ENCODE assay signal across 13 cellular contexts in the genomic region with DNA sequence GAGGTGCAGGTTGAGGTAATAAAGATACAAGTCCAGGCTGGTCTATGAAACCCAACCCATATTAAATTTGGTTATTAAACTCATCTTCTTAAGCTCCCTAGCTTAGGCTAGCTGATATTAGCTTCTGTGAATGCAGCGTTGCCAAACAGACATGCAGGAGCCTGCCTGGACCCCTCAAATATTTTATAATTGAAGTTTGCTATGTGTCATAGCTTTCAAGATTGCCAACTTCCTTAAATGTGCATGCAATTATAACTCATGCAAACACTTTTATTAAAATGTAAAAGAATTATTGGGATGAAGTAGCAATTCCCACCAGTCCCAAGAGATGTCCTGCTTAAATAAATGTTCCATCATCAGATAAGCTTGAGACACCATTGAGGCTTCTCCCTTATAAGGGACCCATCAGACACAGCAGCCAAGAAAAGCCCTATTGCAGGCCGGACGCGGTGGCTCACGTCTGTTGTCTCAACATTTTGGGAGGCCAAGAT. TPM values are rescaled to one million over a fixed set of nuclear protein-coding genes. Genes with fewer than 3 reads are reported as not detected.
A peak's percentile ranks its signal among the peaks of the same experiment; 100 is the strongest.
DNase-seq lines count a peak whose midpoint lies in the region; TF ChIP-seq lines count a peak whose summit lies in the region.
"Had no signal": no experiment of that assay in that cellular context is flagged by ENCODE, and none has a peak within 500 bp of the region (broad histone marks: within the 10 kb centered on the region; RNA-seq: fewer than 3 reads in every experiment).

No MANE protein-coding gene starts in this region.

- no peak overlapping the region for H2AFZ ChIP-seq in mammary epithelial cell (ENCODE audit: low read depth, low read length)
- no peak overlapping the region for H2AFZ ChIP-seq in mesenchymal stem cell (ENCODE audit: low read depth, low read length)

- no peak overlapping the region for H3K18ac ChIP-seq in mesenchymal stem cell (ENCODE audit: low read depth in 1 of 2, low read length in 2 of 2)

- H3K9ac ChIP-seq in mammary epithelial cell (ENCODE audit: insufficient read depth, low read length), result peak overlapping the region; percentile 1
- no peak overlapping the region for H3K9ac ChIP-seq in mesenchymal stem cell (ENCODE audit: low read length)

- dilution Hi-C loops in mammary epithelial cell (cut with HindIII; ENCODE audit: low sequenced_read_pairs), result no loop called here

- H3K79me2 ChIP-seq in mammary epithelial cell (ENCODE audit: insufficient read depth, low read length), result peaks cover 53% of the 10 kb centered on the region

- H2BK12ac ChIP-seq in mesenchymal stem cell (ENCODE audit: low read length in 2 of 2), result peak overlapping the region in 1 of 2 experiments; percentile 29

- H3K4me2 ChIP-seq in mammary epithelial cell (ENCODE audit: insufficient read depth, low read depth, low read length), result peak overlapping the region; percentile 69
- no peak overlapping the region for H3K4me2 ChIP-seq in mesenchymal stem cell (ENCODE audit: low read length, poor library complexity, severe bottlenecking)

- in situ Hi-C loops in mammary epithelial cell (cut with MboI; ENCODE audit: low sequenced_read_pairs in 2 of 2), result no loop called here

- no peak overlapping the region for H2BK5ac ChIP-seq in mesenchymal stem cell (ENCODE audit: low read depth, low read length, poor library complexity, severe bottlenecking)

- H3K4me1 ChIP-seq in mammary epithelial cell (ENCODE audit: insufficient read depth, low read length), result peaks cover 65% of the 10 kb centered on the region
- peaks cover 7% of the 10 kb centered on the region for H3K4me1 ChIP-seq in mesenchymal stem cell (ENCODE audit: control insufficient read depth, insufficient read depth, low read depth, low read length)
- H3K4me1 ChIP-seq in uterus, result peaks cover 4 to 19% of the 10 kb centered on the region in 2 donors
- H3K4me1 ChIP-seq in testis, result peaks cover 8% of the 10 kb centered on the region

- no peaks in the 10 kb centered on the region for H4K20me1 ChIP-seq in mammary epithelial cell (ENCODE audit: insufficient read depth, low read length)

- H3K79me1 ChIP-seq in mesenchymal stem cell (replicated peaks; ENCODE audit: low read length, poor library complexity, severe bottlenecking), result peaks cover 9% of the 10 kb centered on the region

- peak; percentile 20 for DNase-seq in DMS79 treated with DMSO at 0.1 percent for 48 hours (lab: John Stamatoyannopoulos, UW)
- DNase-seq in DMS79 (lab: John Stamatoyannopoulos, UW), result no peak
- DNase-seq in mammary epithelial cell, result peak; percentile 91
- no peak for DNase-seq in mesenchymal stem cell
- DNase-seq in uterus, result no peak
- no peak for DNase-seq in T-helper 1 cell
- DNase-seq in DMS53 (lab: John Stamatoyannopoulos, UW), result no peak
- DNase-seq in testis, result no peak
- DNase-seq: 8988T; activated CD4-positive, alpha-beta T cell treated with anti-CD3 and anti-CD28 coated beads for 4 hours; Calu3; Karpas-422; NCI-H2029 treated with DMSO at 0.1 percent for 48 hours had no signal

- H3K14ac ChIP-seq in mesenchymal stem cell (ENCODE audit: low read length in 2 of 2), result no peak overlapping the region

- H3K27me3 ChIP-seq in mammary epithelial cell (ENCODE audit: insufficient read depth, low read length) (no peaks in the 10 kb centered on the region), mesenchymal stem cell (ENCODE audit: control insufficient read depth in 1 of 2, insufficient read depth in 1 of 2, low read length in 2 of 2) (no peaks in the 10 kb centered on the region), uterus (no peaks in the 10 kb centered on the region), testis (no peaks in the 10 kb centered on the region)

- intact Hi-C loops in mammary epithelial cell (cut with micrococcal nuclease), result loop anchor here (1.0 to 10.0 kb wide), 4 partner anchors 15 to 161 kb away; a partner anchor contains a TSS
- intact Hi-C loops in uterus (cut with DNase I; ENCODE audit: low total_unique reads), result no loop called here
- intact Hi-C loops in testis (cut with DNase I; ENCODE audit: low total_unique reads), result no loop called here

- no TSS peak for BruUV-seq in mammary epithelial cell (replicated peaks; lab: Mats Ljungman, UMichigan)

- H2BK120ac ChIP-seq in mesenchymal stem cell (ENCODE audit: low read depth, low read length), result no peak overlapping the region

- CTCF ChIA-PET in mammary epithelial cell (lab: Charles Lee; ENCODE audit: low non-redundant PET), result interaction anchor here (0.6 kb wide), 2 partner anchors 163 to 1172 kb away, joined by 4 read pairs; no protein-coding TSS in a partner anchor

- H2BK15ac ChIP-seq in mesenchymal stem cell (ENCODE audit: low read depth, poor library complexity, severe bottlenecking), result no peak overlapping the region

- peak overlapping the region in 1 of 2 experiments; percentile 41 for H3K4ac ChIP-seq in mesenchymal stem cell (ENCODE audit: low read depth in 1 of 2, low read length in 2 of 2)

- no peak overlapping the region for H3K4me3 ChIP-seq in mammary epithelial cell (replicated peaks in 1 of 3; ENCODE audit: insufficient read depth in 1 of 3, low read depth in 2 of 3, low read length in 3 of 3)
- no peak overlapping the region for H3K4me3 ChIP-seq in mesenchymal stem cell (ENCODE audit: insufficient read depth in 1 of 2, low read depth in 1 of 2, low read length in 2 of 2)
- H3K4me3 ChIP-seq in uterus, result no peak overlapping the region
- no peak overlapping the region for H3K4me3 ChIP-seq in testis

- H3K9me3 ChIP-seq in mammary epithelial cell (replicated peaks; ENCODE audit: insufficient read depth, low read length), result no peaks in the 10 kb centered on the region
- no peaks in the 10 kb centered on the region for H3K9me3 ChIP-seq in mesenchymal stem cell (ENCODE audit: control insufficient read depth, low read length)
- H3K9me3 ChIP-seq in uterus, result no peaks in the 10 kb centered on the region
- no peaks in the 10 kb centered on the region for H3K9me3 ChIP-seq in testis

- no peak overlapping the region for H4K8ac ChIP-seq in mesenchymal stem cell (ENCODE audit: low read length)

- TF ChIP-seq POLR2A in uterus (IDR thresholded peaks at IDR 0.05) (no peak), testis (IDR thresholded peaks at IDR 0.05) (no peak)

- H3K27ac ChIP-seq in mammary epithelial cell (ENCODE audit: insufficient read depth, low read depth, low read length) (peak overlapping the region; percentile 97), mesenchymal stem cell (ENCODE audit: low read length, poor library complexity, severe bottlenecking) (no peak overlapping the region), uterus (peak overlapping the region; percentile 71 to 72), testis (no peak overlapping the region)

- WGBS in mammary epithelial cell (ENCODE audit: low coverage, missing lambda C conversion rate), result 1% methylated on average over 5 of the region's 5 CpGs
- 80% methylated on average over 1 of the region's 5 CpGs for WGBS in mesenchymal stem cell
- 73 to 80% methylated on average over 5 of the region's 5 CpGs for WGBS in testis, 2 donors

- no peak for TF ChIP-seq CTCF in mammary epithelial cell (conservative IDR thresholded peaks at IDR 0.05 in 1 of 2, IDR thresholded peaks at IDR 0.05 in 1 of 2; ENCODE audit: extremely low read depth in 1 of 2, insufficient read depth in 1 of 2, low read depth in 1 of 2, low read length in 2 of 2)
- no peak for TF ChIP-seq CTCF in uterus (IDR thresholded peaks at IDR 0.05)
- TF ChIP-seq CTCF in testis (IDR thresholded peaks at IDR 0.05), result no peak

- H3K36me3 ChIP-seq in mammary epithelial cell (ENCODE audit: insufficient read depth, low read length) (no peaks in the 10 kb centered on the region), mesenchymal stem cell (ENCODE audit: control insufficient read depth in 1 of 2, insufficient read depth in 2 of 2, low read depth in 1 of 2, low read length in 2 of 2) (peaks cover 5 to 9% of the 10 kb centered on the region in 2 experiments), uterus (no peaks in the 10 kb centered on the region), testis (ENCODE audit: low read depth, missing control alignments) (no peaks in the 10 kb centered on the region)

- no peak overlapping the region for H4K91ac ChIP-seq in mesenchymal stem cell (ENCODE audit: low read length)

- H3K23ac ChIP-seq in mesenchymal stem cell (ENCODE audit: low read length in 2 of 2), result no peak overlapping the region

- peak overlapping the region; percentile 60 for H2AK5ac ChIP-seq in mesenchymal stem cell (ENCODE audit: low read length, severe bottlenecking)

RNA-seq across cellular contexts. Expression of a gene that starts 51.3 kb away (rescaled TPM):
- 100 to 1,000 TPM in 1 of 2 donors, 10 to 100 TPM in 1; 37.5 to 125 TPM for total RNA-seq in mammary epithelial cell
- 20.0 TPM for polyA plus RNA-seq in mammary epithelial cell
- 33.9 TPM for polyA minus RNA-seq in mammary epithelial cell
- 41.7 TPM for polyA plus RNA-seq in mesenchymal stem cell (2013, experiment 1 of 2)
- 43.8 TPM for polyA plus RNA-seq in mesenchymal stem cell (2013, experiment 2 of 2)
- total RNA-seq in uterus, result 100 to 1,000 TPM in 1 of 4 donors, 10 to 100 TPM in 3; 50.7 to 115 (median 72.0) TPM
- total RNA-seq in testis, result 10 to 100 TPM; 69.4 to 83.0 TPM
- 21.5 TPM for polyA plus RNA-seq in testis (ENCODE audit: insufficient read depth, low read depth, low replicate concordance)

Comparison
In these comparisons a context has a peak if more than half of its experiments do, and no peak if none do; other contexts are left out.
1. DNase-seq: peak in DMS79 treated with DMSO at 0.1 percent for 48 hours (single experiment) and mammary epithelial cell (single experiment); none in DMS79 (single experiment), mesenchymal stem cell (single experiment), uterus (0 of 2), T-helper 1 cell (0 of 5), DMS53 (single experiment) and testis (single experiment).
2. H3K27ac ChIP-seq: peak in mammary epithelial cell (single experiment) and uterus (2 of 2); none in mesenchymal stem cell (single experiment) and testis (0 of 2).